ENCODE assay signal across 25 cellular contexts in genomic region chrX:123336666-123337065, GRCh38.
"Had no signal": no experiment of that assay in that cellular context is flagged by ENCODE, and none has a peak within 500 bp of the region (broad histone marks: within the 10 kb centered on the region; RNA-seq: fewer than 3 reads in every experiment).

No MANE protein-coding gene starts in this region.

- H3K27me3 Mint-ChIP-seq: activated CD4-positive, alpha-beta memory T cell treated with anti-CD3 and anti-CD28 coated beads, Interleukin-2, amount 10 ng/mL, durations not matched to agents 7 days and 5 days; activated CD4-positive, alpha-beta T cell treated with anti-CD3 and anti-CD28 coated beads for 36 hours; activated naive CD8-positive, alpha-beta T cell treated with anti-CD3 and anti-CD28 coated beads, Interleukin-2, amount 10 ng/mL, durations not matched to agents 7 days and 5 days had no signal

- H3K27me3 ChIP-seq: adrenal gland, breast epithelium, Peyer's patch, SJCRH30 had no signal

- H3K9me3 ChIP-seq: adrenal gland, breast epithelium, Peyer's patch, SJCRH30, SK-N-SH had no signal

- H3K36me3 Mint-ChIP-seq: activated naive CD8-positive, alpha-beta T cell treated with anti-CD3 and anti-CD28 coated beads, Interleukin-2, amount 10 ng/mL, durations not matched to agents 7 days and 5 days had no signal

- H3K4me3 Mint-ChIP-seq: activated CD4-positive, alpha-beta memory T cell treated with anti-CD3 and anti-CD28 coated beads, Interleukin-2, amount 10 ng/mL, durations not matched to agents 7 days and 5 days; activated CD4-positive, alpha-beta T cell treated with anti-CD3 and anti-CD28 coated beads for 36 hours; activated naive CD8-positive, alpha-beta T cell treated with anti-CD3 and anti-CD28 coated beads, Interleukin-2, amount 10 ng/mL, durations not matched to agents 7 days and 5 days had no signal

- H3K4me3 ChIP-seq: adrenal gland, breast epithelium, Peyer's patch, SJCRH30 had no signal

- H3K4me1 Mint-ChIP-seq: activated CD4-positive, alpha-beta memory T cell treated with anti-CD3 and anti-CD28 coated beads, Interleukin-2, amount 10 ng/mL, durations not matched to agents 7 days and 5 days; activated CD4-positive, alpha-beta T cell treated with anti-CD3 and anti-CD28 coated beads for 36 hours; activated naive CD8-positive, alpha-beta T cell treated with anti-CD3 and anti-CD28 coated beads, Interleukin-2, amount 10 ng/mL, durations not matched to agents 7 days and 5 days had no signal

- H3K27ac ChIP-seq: adrenal gland, breast epithelium, Peyer's patch, RWPE1, SJCRH30, WERI-Rb-1 had no signal

- H3K36me3 ChIP-seq: adrenal gland, breast epithelium, Peyer's patch, SJCRH30, WERI-Rb-1 had no signal

- ATAC-seq: activated CD4-positive, alpha-beta T cell treated with anti-CD3 and anti-CD28 coated beads for 36 hours had no signal

- H3K27ac Mint-ChIP-seq: activated CD4-positive, alpha-beta memory T cell treated with anti-CD3 and anti-CD28 coated beads, Interleukin-2, amount 10 ng/mL, durations not matched to agents 7 days and 5 days; activated CD4-positive, alpha-beta T cell treated with anti-CD3 and anti-CD28 coated beads for 36 hours; activated naive CD8-positive, alpha-beta T cell treated with anti-CD3 and anti-CD28 coated beads, Interleukin-2, amount 10 ng/mL, durations not matched to agents 7 days and 5 days had no signal

- H3K9me3 Mint-ChIP-seq: activated CD4-positive, alpha-beta memory T cell treated with anti-CD3 and anti-CD28 coated beads, Interleukin-2, amount 10 ng/mL, durations not matched to agents 7 days and 5 days; activated naive CD8-positive, alpha-beta T cell treated with anti-CD3 and anti-CD28 coated beads, Interleukin-2, amount 10 ng/mL, durations not matched to agents 7 days and 5 days had no signal

- H3K4me1 ChIP-seq: adrenal gland, breast epithelium, Peyer's patch, SJCRH30 had no signal

- DNase-seq: activated CD4-positive, alpha-beta memory T cell treated with anti-CD3 and anti-CD28 coated beads, Interleukin-2, amount 10 ng/mL, durations not matched to agents 7 days and 5 days; activated CD4-positive, alpha-beta T cell treated with anti-CD3 and anti-CD28 coated beads for 36 hours; activated CD4-positive, alpha-beta T cell treated with anti-CD3 and anti-CD28 coated beads, Interleukin-2, amount 50 U/mL, for 1 hour; activated CD8-positive, alpha-beta memory T cell treated with anti-CD3 and anti-CD28 coated beads, Interleukin-2, amount 50 U/mL, for 4 hours; activated naive CD4-positive, alpha-beta T cell treated with anti-CD3 and anti-CD28 coated beads, Interleukin-2, amount 50 U/mL, for 16 hours; activated naive CD8-positive, alpha-beta T cell treated with anti-CD3 and anti-CD28 coated beads, Interleukin-2, amount 10 ng/mL, durations not matched to agents 7 days and 5 days; anterior cingulate cortex; central memory CD4-positive, alpha-beta T cell; Karpas-422; NCI-H1092 treated with DMSO at 0.1 percent for 48 hours; NCI-H1694; NCI-H2029; NCI-H2107; NCI-H510A treated with DMSO at 0.1 percent for 48 hours; NK-92 treated with Interleukin-12 subunit alpha and Interleukin-12 subunit beta, amount 100 ng/mL, for 24 hours; OCI-M1; Peyer's patch; Right ventricle myocardium superior; SJCRH30; SK-N-SH; T-helper 1 cell; WERI-Rb-1 had no signal

- H3K9ac ChIP-seq: SK-N-SH had no signal

- H3K4me2 ChIP-seq: SK-N-SH had no signal
